In the genomic region with DNA sequence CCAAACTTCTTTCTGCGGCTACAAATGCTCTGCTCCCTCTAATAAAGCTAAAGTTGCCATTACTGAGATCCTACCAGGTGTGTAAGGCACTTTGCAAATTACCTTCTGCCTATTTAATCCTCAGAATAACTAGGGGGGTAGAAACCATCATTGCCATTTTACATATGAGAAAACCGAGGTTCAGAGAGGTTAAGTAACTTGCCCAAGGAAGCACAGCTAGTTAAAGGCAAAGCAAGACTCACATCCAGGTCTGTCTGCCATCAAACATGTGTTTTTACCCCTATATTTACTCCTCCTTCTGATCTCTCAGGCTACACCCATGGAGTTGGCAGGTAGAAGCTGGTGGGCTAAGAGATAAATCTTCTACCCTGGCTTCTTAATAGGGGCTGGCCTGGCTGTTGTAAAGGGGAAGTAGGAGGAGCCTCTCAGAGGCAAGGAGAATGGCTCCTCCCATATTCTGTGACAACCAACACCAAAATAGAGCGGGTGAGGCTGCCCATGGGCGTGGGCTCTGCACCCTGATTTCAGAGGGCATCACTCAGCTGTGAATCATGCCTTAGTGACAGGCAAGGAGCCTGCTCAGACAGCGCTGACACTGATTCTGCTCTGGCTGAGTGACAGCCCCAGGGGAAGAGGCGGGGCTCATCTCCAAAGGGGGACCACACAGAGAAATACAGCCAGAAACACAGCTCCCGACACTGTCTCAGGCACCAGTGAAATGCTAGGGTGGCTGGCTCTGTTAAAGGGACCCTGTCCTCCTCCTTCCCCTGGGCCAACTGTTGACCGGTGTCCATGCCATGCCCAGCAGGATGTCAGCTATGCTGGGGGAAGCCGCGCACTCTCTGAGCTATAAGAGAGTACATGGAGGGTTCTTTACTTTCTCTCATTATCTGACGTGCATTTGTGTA, we compare ENCODE assay signal across 1 cellular context.
A peak's percentile ranks its signal among the peaks of the same experiment; 100 is the strongest.
TF ChIP-seq lines count a peak whose summit lies in the region.

No MANE protein-coding gene starts in this region.

TF ChIP-seq in neural cell, 6 proteins besides CTCF, POLR2A, EP300 and RAD21:
- TF ChIP-seq REST (IDR thresholded peaks at IDR 0.05; ENCODE audit: borderline replicate concordance) (no peak), SMC3 (conservative IDR thresholded peaks at IDR 0.05; ENCODE audit: poor library complexity) (no peak), POLR2AphosphoS5 (IDR thresholded peaks at IDR 0.05) (peak; percentile 55), MXI1 (conservative IDR thresholded peaks at IDR 0.05; ENCODE audit: poor library complexity, severe bottlenecking) (no peak), EZH2 (IDR thresholded peaks at IDR 0.05; ENCODE audit: borderline replicate concordance, insufficient read depth, low read length, poor library complexity, severe bottlenecking) (no peak), TAF1 (IDR thresholded peaks at IDR 0.05; ENCODE audit: low read depth) (no peak)
TF ChIP-seq in neural cell: peak in this region for 1.
